Comparison of ENCODE assay signal across 8 cellular contexts in genomic region chr10:96721207-96721572, GRCh38. TPM values are rescaled to one million over a fixed set of nuclear protein-coding genes. Genes with fewer than 3 reads are reported as not detected.
DNase-seq lines count a peak whose midpoint lies in the region; ATAC-seq, FAIRE-seq and TF ChIP-seq lines count a peak whose summit lies in the region.

No MANE protein-coding gene starts in this region.

- CTCF ChIA-PET in WTC11 (lab: Charles Lee), result interaction anchor here (1.0 to 1.4 kb wide), 6 partner anchors 19 to 346 kb away, joined by 3 to 6 read pairs (median 4); no protein-coding TSS in a partner anchor

- peaks cover 9% of the 10 kb centered on the region for H3K27me3 Mint-ChIP-seq in WTC11 (ENCODE audit: low read depth)

- TF ChIP-seq CTCF in WTC11 (IDR thresholded peaks at IDR 0.05) (no peak), kidney (IDR thresholded peaks at IDR 0.05; ENCODE audit: borderline replicate concordance, extremely low read depth, insufficient read depth) (no peak), GM13976 (IDR thresholded peaks at IDR 0.05; ENCODE audit: borderline replicate concordance, control extremely low read depth, extremely low read depth, insufficient read depth, missing control alignments) (no peak)

- in situ Hi-C loops in HAP-1 (cut with MboI; ENCODE audit: low sequenced_read_pairs), result no loop called here
- in situ Hi-C loops in GM13976 (cut with MboI; ENCODE audit: low sequenced_read_pairs, unreplicated experiment), result no loop called here

- H3K27ac Mint-ChIP-seq in WTC11, result 0 out of 2 replicates have a peak overlapping the region, but pooled peaks have one; percentile 13

- H3K36me3 Mint-ChIP-seq in WTC11, result 0 out of 2 replicates have a peak, but pooled peaks cover 3% of the 10 kb centered on the region

- peaks cover 71% of the 10 kb centered on the region for H3K4me1 ChIP-seq in BLaER1
- H3K4me1 ChIP-seq in HAP-1, result peaks cover 15% of the 10 kb centered on the region
- peaks cover 0 to 3% of the 10 kb centered on the region in 2 donors for H3K4me1 ChIP-seq in kidney (ENCODE audit: control insufficient read depth in 1 of 2, insufficient read depth in 1 of 2, low read depth in 1 of 2, low read length in 2 of 2)

- H3K36me3 ChIP-seq in BLaER1, result peaks cover 18% of the 10 kb centered on the region
- no peaks in the 10 kb centered on the region for H3K36me3 ChIP-seq in HAP-1 (replicated peaks)
- no peaks in the 10 kb centered on the region for H3K36me3 ChIP-seq in kidney (ENCODE audit: control insufficient read depth in 1 of 2, insufficient read depth in 2 of 2, low read length in 2 of 2)

- intact Hi-C loops in kidney (cut with DNase I), result no loop called here

- H3K4me3 Mint-ChIP-seq in WTC11, result peak overlapping the region; percentile 69

- peak overlapping the region; percentile 99 for H3K9ac ChIP-seq in BLaER1
- H3K9ac ChIP-seq in kidney (ENCODE audit: low read length in 2 of 2), result peak overlapping the region in 1 of 2 donors; percentile 35

- ATAC-seq in WTC11, result peak; percentile 58
- ATAC-seq in GM19324 (IDR thresholded peaks at IDR 0.05; ENCODE audit: low FRiP score, unreplicated experiment), result no peak

- peaks cover 19% of the 10 kb centered on the region for H3K4me1 Mint-ChIP-seq in WTC11

- peaks cover 34% of the 10 kb centered on the region for H4K20me1 ChIP-seq in BLaER1

- H3K27me3 ChIP-seq in BLaER1 (no peaks in the 10 kb centered on the region), HAP-1 (ENCODE audit: low read depth) (no peaks in the 10 kb centered on the region)

- 0 out of 2 replicates have a peak, but pooled peaks cover 4% of the 10 kb centered on the region for H3K9me3 Mint-ChIP-seq in WTC11

- H3K9me3 ChIP-seq in BLaER1 (peaks cover 34% of the 10 kb centered on the region), HAP-1 (no peaks in the 10 kb centered on the region), kidney (ENCODE audit: control insufficient read depth in 1 of 2, low read length in 2 of 2) (no peaks in the 10 kb centered on the region)

- no peak for FAIRE-seq in kidney (lab: Jason Lieb, UNC)

- H3K4me3 ChIP-seq in BLaER1 (peak overlapping the region; percentile 82), HAP-1 (peak overlapping the region; percentile 50; the same call in 1 of the 2 replicates), kidney (ENCODE audit: low read length in 2 of 2) (peak overlapping the region; percentile 24 to 62)

- H3K27ac ChIP-seq in BLaER1 (peak overlapping the region; percentile 100), kidney (ENCODE audit: low read depth in 2 of 2, low read length in 2 of 2) (peak overlapping the region in 1 of 2 donors; percentile 51)

- POLR2A ChIA-PET in WTC11 (lab: Charles Lee), result interaction anchor here (0.5 kb wide), 1 partner anchor 677 kb away, joined by 3 read pairs; no protein-coding TSS in a partner anchor

- peak overlapping the region; percentile 95 for H3K4me2 ChIP-seq in BLaER1

- DNase-seq in HAP-1 (ENCODE audit: low spot score in 2 of 2) (peak in 1 of 2 experiments; percentile 16), WTC11 (ENCODE audit: low spot score) (no peak), kidney (no peak), COLO668 (lab: John Stamatoyannopoulos, UW; ENCODE audit: unreplicated experiment) (no peak), GM13976 (ENCODE audit: low spot score) (no peak)
- no peak for DNase-seq in effector CD8-positive, alpha-beta T cell (lab: John Stamatoyannopoulos, UW)

TF ChIP-seq in WTC11, 78 proteins besides CTCF, POLR2A, EP300 and RAD21:
- no peak for TF ChIP-seq NFATC4 (CRISPR knock-in tag; IDR thresholded peaks at IDR 0.05)
- TF ChIP-seq ATF1 (CRISPR knock-in tag; IDR thresholded peaks at IDR 0.05), result no peak
- no peak for TF ChIP-seq ZNF425 (CRISPR knock-in tag; conservative IDR thresholded peaks at IDR 0.05)
- no peak for TF ChIP-seq TEAD1 (CRISPR knock-in tag; IDR thresholded peaks at IDR 0.05)
- no peak for TF ChIP-seq ZNF263 (CRISPR knock-in tag; IDR thresholded peaks at IDR 0.05; ENCODE audit: low read depth)
- no peak for TF ChIP-seq ZSCAN18 (CRISPR knock-in tag; IDR thresholded peaks at IDR 0.05)
- TF ChIP-seq, protein P1, sequence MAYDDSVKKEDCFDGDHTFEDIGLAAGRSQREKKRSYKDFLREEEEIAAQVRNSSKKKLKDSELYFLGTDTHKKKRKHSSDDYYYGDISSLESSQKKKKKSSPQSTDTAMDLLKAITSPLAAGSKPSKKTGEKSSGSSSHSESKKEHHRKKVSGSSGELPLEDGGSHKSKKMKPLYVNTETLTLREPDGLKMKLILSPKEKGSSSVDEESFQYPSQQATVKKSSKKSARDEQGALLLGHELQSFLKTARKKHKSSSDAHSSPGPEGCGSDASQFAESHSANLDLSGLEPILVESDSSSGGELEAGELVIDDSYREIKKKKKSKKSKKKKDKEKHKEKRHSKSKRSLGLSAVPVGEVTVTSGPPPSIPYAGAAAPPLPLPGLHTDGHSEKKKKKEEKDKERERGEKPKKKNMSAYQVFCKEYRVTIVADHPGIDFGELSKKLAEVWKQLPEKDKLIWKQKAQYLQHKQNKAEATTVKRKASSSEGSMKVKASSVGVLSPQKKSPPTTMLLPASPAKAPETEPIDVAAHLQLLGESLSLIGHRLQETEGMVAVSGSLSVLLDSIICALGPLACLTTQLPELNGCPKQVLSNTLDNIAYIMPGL (CRISPR knock-in tag; IDR thresholded peaks at IDR 0.05), result no peak
- no peak for TF ChIP-seq ETV6 (CRISPR knock-in tag; IDR thresholded peaks at IDR 0.05)
- TF ChIP-seq, protein P2, sequence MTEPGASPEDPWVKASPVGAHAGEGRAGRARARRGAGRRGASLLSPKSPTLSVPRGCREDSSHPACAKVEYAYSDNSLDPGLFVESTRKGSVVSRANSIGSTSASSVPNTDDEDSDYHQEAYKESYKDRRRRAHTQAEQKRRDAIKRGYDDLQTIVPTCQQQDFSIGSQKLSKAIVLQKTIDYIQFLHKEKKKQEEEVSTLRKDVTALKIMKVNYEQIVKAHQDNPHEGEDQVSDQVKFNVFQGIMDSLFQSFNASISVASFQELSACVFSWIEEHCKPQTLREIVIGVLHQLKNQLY (CRISPR knock-in tag; IDR thresholded peaks at IDR 0.05), result no peak
- TF ChIP-seq, protein P3, sequence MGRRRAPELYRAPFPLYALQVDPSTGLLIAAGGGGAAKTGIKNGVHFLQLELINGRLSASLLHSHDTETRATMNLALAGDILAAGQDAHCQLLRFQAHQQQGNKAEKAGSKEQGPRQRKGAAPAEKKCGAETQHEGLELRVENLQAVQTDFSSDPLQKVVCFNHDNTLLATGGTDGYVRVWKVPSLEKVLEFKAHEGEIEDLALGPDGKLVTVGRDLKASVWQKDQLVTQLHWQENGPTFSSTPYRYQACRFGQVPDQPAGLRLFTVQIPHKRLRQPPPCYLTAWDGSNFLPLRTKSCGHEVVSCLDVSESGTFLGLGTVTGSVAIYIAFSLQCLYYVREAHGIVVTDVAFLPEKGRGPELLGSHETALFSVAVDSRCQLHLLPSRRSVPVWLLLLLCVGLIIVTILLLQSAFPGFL (CRISPR knock-in tag; IDR thresholded peaks at IDR 0.05; ENCODE audit: borderline replicate concordance), result no peak
- TF ChIP-seq, protein P4, sequence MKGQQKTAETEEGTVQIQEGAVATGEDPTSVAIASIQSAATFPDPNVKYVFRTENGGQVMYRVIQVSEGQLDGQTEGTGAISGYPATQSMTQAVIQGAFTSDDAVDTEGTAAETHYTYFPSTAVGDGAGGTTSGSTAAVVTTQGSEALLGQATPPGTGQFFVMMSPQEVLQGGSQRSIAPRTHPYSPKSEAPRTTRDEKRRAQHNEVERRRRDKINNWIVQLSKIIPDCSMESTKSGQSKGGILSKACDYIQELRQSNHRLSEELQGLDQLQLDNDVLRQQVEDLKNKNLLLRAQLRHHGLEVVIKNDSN (CRISPR knock-in tag; IDR thresholded peaks at IDR 0.05), result no peak
- no peak for TF ChIP-seq ZNF232 (CRISPR knock-in tag; IDR thresholded peaks at IDR 0.05)

RNA-seq across cellular contexts. Expression of gene PIK3AP1, which starts 0.9 kb away (rescaled TPM):
- 3.3 to 4.3 TPM (median 3.5 TPM) in 3 replicates for total RNA-seq in WTC11 (2021)
- total RNA-seq in kidney, result 28.4 TPM
- polyA plus RNA-seq in kidney (ENCODE audit: insufficient read depth, low read depth, low replicate concordance), result 6.5 TPM
